9 cellular contexts compared by ENCODE assay signal in the genomic region with DNA sequence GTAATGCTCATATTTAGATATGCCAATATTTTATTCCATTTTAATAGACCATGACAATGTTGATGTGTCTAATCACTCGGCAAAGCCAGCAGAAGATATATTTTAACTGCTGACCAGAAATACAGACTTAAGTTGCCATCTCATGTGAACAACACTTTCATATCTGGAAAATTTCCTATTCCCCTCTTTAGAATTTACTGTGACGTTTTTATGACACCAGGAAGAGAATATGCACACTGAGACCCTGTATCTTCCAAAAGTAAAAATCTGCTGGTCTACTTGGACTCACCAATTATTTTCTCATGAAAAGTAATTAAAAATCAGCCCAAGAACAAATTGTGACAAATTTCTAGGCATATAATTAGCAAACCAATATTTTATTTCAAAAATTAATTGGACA. TPM values are rescaled to one million over a fixed set of nuclear protein-coding genes. Genes with fewer than 3 reads are reported as not detected.
DNase-seq lines count a peak whose midpoint lies in the region; ATAC-seq and TF ChIP-seq lines count a peak whose summit lies in the region.
"Had no signal": no experiment of that assay in that cellular context is flagged by ENCODE, and none has a peak within 500 bp of the region (broad histone marks: within the 10 kb centered on the region; RNA-seq: fewer than 3 reads in every experiment).

No MANE protein-coding gene starts in this region.

- H3K27ac ChIP-seq in GM23338 (ENCODE audit: low read depth) (no peak overlapping the region), SJCRH30 (no peak overlapping the region), fibroblast of lung (ENCODE audit: insufficient read depth, low read length) (no peak overlapping the region), sigmoid colon (no peak overlapping the region), Peyer's patch (no peak overlapping the region)

- DNase-seq in GM23338 (ENCODE audit: low spot score) (no peak), SJCRH30 (no peak), fibroblast of lung (ENCODE audit: low read depth in 2 of 2) (no peak), sigmoid colon (no peak), Peyer's patch (no peak), HuH-7.5 (ENCODE audit: low spot score) (no peak), NCI-H146 (lab: John Stamatoyannopoulos, UW) (no peak)
- no peak for DNase-seq in stimulated activated CD4-positive, alpha-beta T cell treated with anti-CD3 and anti-CD28 coated beads, Interleukin-15, amount 100 ng/mL, for 24 hours

- no peaks in the 10 kb centered on the region for H3K36me3 ChIP-seq in GM23338 (ENCODE audit: insufficient read depth)
- peaks cover 4% of the 10 kb centered on the region; the same call in 1 of the 2 replicates for H3K36me3 ChIP-seq in SJCRH30
- H3K36me3 ChIP-seq in fibroblast of lung (ENCODE audit: control insufficient read depth, insufficient read depth, low read length), result no peaks in the 10 kb centered on the region
- peaks cover 0 to 2% (median 0%) of the 10 kb centered on the region in 4 donors for H3K36me3 ChIP-seq in sigmoid colon
- H3K36me3 ChIP-seq in Peyer's patch, result no peaks in the 10 kb centered on the region

- peak overlapping the region; percentile 20; the same call in 1 of the 2 replicates for H3K27ac Mint-ChIP-seq in GM23338

- H3K4me3 Mint-ChIP-seq in GM23338, result peak overlapping the region; percentile 93

- TF ChIP-seq POLR2A in sigmoid colon (IDR thresholded peaks at IDR 0.05) (no peak), Peyer's patch (IDR thresholded peaks at IDR 0.05) (no peak)

- no peak for ATAC-seq in GM23338

- H3K4me2 ChIP-seq in GM23338 (peak overlapping the region; percentile 76), fibroblast of lung (ENCODE audit: extremely low read depth, insufficient read depth, low read length) (peak overlapping the region; percentile 92)

- no peak overlapping the region for H3K9ac ChIP-seq in fibroblast of lung (ENCODE audit: insufficient read depth, low read length)

- H3K4me1 ChIP-seq in GM23338 (ENCODE audit: insufficient read depth), result peaks cover 19% of the 10 kb centered on the region
- H3K4me1 ChIP-seq in SJCRH30, result no peaks in the 10 kb centered on the region; the same call in none of the 2 replicates
- no peaks in the 10 kb centered on the region for H3K4me1 ChIP-seq in fibroblast of lung (ENCODE audit: control insufficient read depth, extremely low read depth, insufficient read depth, low read length)
- peaks cover 0 to 57% (median 48%) of the 10 kb centered on the region in 4 donors for H3K4me1 ChIP-seq in sigmoid colon
- H3K4me1 ChIP-seq in Peyer's patch, result peaks cover 0 to 29% (median 4%) of the 10 kb centered on the region in 4 donors

- H3K27me3 ChIP-seq in GM23338 (ENCODE audit: insufficient read depth), result no peaks in the 10 kb centered on the region
- no peaks in the 10 kb centered on the region for H3K27me3 ChIP-seq in SJCRH30
- no peaks in the 10 kb centered on the region for H3K27me3 ChIP-seq in fibroblast of lung (ENCODE audit: control insufficient read depth, insufficient read depth, low read length)
- no peaks in the 10 kb centered on the region for H3K27me3 ChIP-seq in sigmoid colon
- H3K27me3 ChIP-seq in Peyer's patch, result no peaks in the 10 kb centered on the region

- peaks cover 76% of the 10 kb centered on the region for H3K79me2 ChIP-seq in GM23338 (replicated peaks; ENCODE audit: insufficient read depth)
- H3K79me2 ChIP-seq in fibroblast of lung (ENCODE audit: control insufficient read depth, insufficient read depth, low read length), result peaks cover 52% of the 10 kb centered on the region

- intact Hi-C loops in sigmoid colon (cut with DNase I), result loop anchor here (5.0 kb wide), 1 partner anchor 582 kb away; no protein-coding TSS in a partner anchor

- H3K9me2 ChIP-seq in GM23338 (ENCODE audit: insufficient read depth), result no peaks in the 10 kb centered on the region

- peaks cover 32% of the 10 kb centered on the region for H3K4me1 Mint-ChIP-seq in GM23338

- no peaks in the 10 kb centered on the region for H3K9me3 Mint-ChIP-seq in GM23338

- H3K36me3 Mint-ChIP-seq in GM23338 (ENCODE audit: low read depth), result peaks cover 20% of the 10 kb centered on the region

- H3K9me3 ChIP-seq in SJCRH30 (replicated peaks) (no peaks in the 10 kb centered on the region), fibroblast of lung (ENCODE audit: control insufficient read depth, insufficient read depth, low read depth, low read length) (no peaks in the 10 kb centered on the region), sigmoid colon (no peaks in the 10 kb centered on the region), Peyer's patch (no peaks in the 10 kb centered on the region)

- H3K27me3 Mint-ChIP-seq in GM23338 (ENCODE audit: insufficient read depth, low read depth, poor library complexity), result peaks cover 2% of the 10 kb centered on the region

- TF ChIP-seq CTCF in GM23338 (conservative IDR thresholded peaks at IDR 0.05; ENCODE audit: low read depth in 2 of 2) (no peak), fibroblast of lung (conservative IDR thresholded peaks at IDR 0.05 in 1 of 2, IDR thresholded peaks at IDR 0.05 in 1 of 2; ENCODE audit: low read depth in 1 of 2, low read length in 2 of 2) (no peak), sigmoid colon (IDR thresholded peaks at IDR 0.05) (no peak), Peyer's patch (IDR thresholded peaks at IDR 0.05) (no peak)

- H4K20me1 ChIP-seq in GM23338 (replicated peaks; ENCODE audit: insufficient read depth) (peaks cover 29% of the 10 kb centered on the region; the same call in 1 of the 2 replicates), fibroblast of lung (ENCODE audit: control insufficient read depth, extremely low read depth, insufficient read depth, low read length) (no peaks in the 10 kb centered on the region)

- no peak for TF ChIP-seq EP300 in sigmoid colon (IDR thresholded peaks at IDR 0.05)

- WGBS in sigmoid colon, 2 donors, result 5 to 25% methylated on average over 2 of the region's 2 CpGs

- peak overlapping the region; percentile 86 for H3K4me3 ChIP-seq in GM23338
- peak overlapping the region; percentile 83 for H3K4me3 ChIP-seq in SJCRH30
- peak overlapping the region; percentile 89 to 99 (median 96) for H3K4me3 ChIP-seq in fibroblast of lung (replicated peaks in 1 of 4; ENCODE audit: control extremely low read depth in 1 of 4, insufficient read depth in 1 of 4, low read depth in 3 of 4, low read length in 4 of 4)
- H3K4me3 ChIP-seq in sigmoid colon, result peak overlapping the region in 3 of 4 donors; percentile 87 to 99 (median 96)
- peak overlapping the region in 2 of 4 donors; percentile 88 to 92 for H3K4me3 ChIP-seq in Peyer's patch

- H2AFZ ChIP-seq in GM23338 (no peak overlapping the region), fibroblast of lung (ENCODE audit: low read length) (no peak overlapping the region)

- H3F3A ChIP-seq in GM23338 (replicated peaks; ENCODE audit: low read depth), result no peaks in the 10 kb centered on the region

TF ChIP-seq in GM23338, 12 proteins besides CTCF, POLR2A, EP300 and RAD21 (continues in another document):
- TF ChIP-seq CREB1 (CRISPR knock-in tag; IDR thresholded peaks at IDR 0.05; ENCODE audit: low read depth), result no peak

RNA-seq across cellular contexts. Expression of gene PROSER1, which starts 2.1 kb away (rescaled TPM):
- 116 and 141 TPM in 2 replicates for total RNA-seq in GM23338 (2014; rRNA removed; shearing (Covaris generic))
- polyA plus RNA-seq in GM23338 (2016; fragmentation: Nextera tagmentation; extraction: Ambion mirVana) (58.8 and 64.9 TPM in 2 replicates), fibroblast of lung (9.5 and 13.7 TPM in 2 replicates), sigmoid colon (10 to 100 TPM in 2 of 3 donors, 1 to 10 TPM in 1; 9.2 to 20.3 (median 17.4) TPM)
- 33.7 and 39.0 TPM in 2 replicates for total RNA-seq in SJCRH30 (2014; rRNA removed; shearing (Covaris generic))
- total RNA-seq in fibroblast of lung (7.4 and 13.9 TPM in 2 replicates), sigmoid colon (10 to 100 TPM; 12.2 to 13.7 (median 13.1) TPM), Peyer's patch (10 to 100 TPM; 36.5 to 84.2 (median 43.0) TPM)
- 8.3 and 11.2 TPM in 2 replicates for polyA plus RNA-seq in fibroblast of lung (2012)
- 11.2 and 11.8 TPM in 2 replicates for polyA minus RNA-seq in fibroblast of lung (ENCODE audit: low replicate concordance)

RNA-seq across cellular contexts. Expression of gene NHLRC3, which starts 2.5 kb away (rescaled TPM):
- total RNA-seq in GM23338 (2014; rRNA removed; shearing (Covaris generic)), result 14.6 and 15.6 TPM in 2 replicates
- 11.0 and 11.8 TPM in 2 replicates for polyA plus RNA-seq in GM23338 (2016; fragmentation: Nextera tagmentation; extraction: Ambion mirVana)
- total RNA-seq in SJCRH30 (2014; rRNA removed; shearing (Covaris generic)), result 29.9 and 35.5 TPM in 2 replicates
- total RNA-seq in fibroblast of lung, result 21.6 and 24.3 TPM in 2 replicates
- 7.5 and 9.8 TPM in 2 replicates for polyA plus RNA-seq in fibroblast of lung
- 7.2 TPM in 2 replicates for polyA plus RNA-seq in fibroblast of lung (2012)
- polyA minus RNA-seq in fibroblast of lung (ENCODE audit: low replicate concordance), result 0.51 and 3.0 TPM in 2 replicates
- total RNA-seq in sigmoid colon, result 10 to 100 TPM; 14.5 to 16.9 (median 15.7) TPM
- 10 to 100 TPM in 1 of 3 donors, 1 to 10 TPM in 2; 2.4 to 12.0 (median 6.2) TPM for polyA plus RNA-seq in sigmoid colon
- 10 to 100 TPM; 11.6 to 25.5 (median 20.9) TPM for total RNA-seq in Peyer's patch

RNA-seq across cellular contexts. Expression of gene STOML3, which starts 45.2 kb away (rescaled TPM):
- 0.16 TPM in 1 of 2 replicates, not detected in the other for total RNA-seq in GM23338 (2014; rRNA removed; shearing (Covaris generic))
- polyA plus RNA-seq in GM23338 (2016; fragmentation: Nextera tagmentation; extraction: Ambion mirVana) (not detected in 2 replicates), fibroblast of lung (not detected in 2 replicates), sigmoid colon (under 1 TPM; 0.03 to 0.60 (median 0.23) TPM)
- not detected in 2 replicates for total RNA-seq in SJCRH30 (2014; rRNA removed; shearing (Covaris generic))
- total RNA-seq in fibroblast of lung (not detected in 2 replicates), sigmoid colon (not detected), Peyer's patch (not detected)
- polyA plus RNA-seq in fibroblast of lung (2012), result not detected in 2 replicates
- polyA minus RNA-seq in fibroblast of lung (ENCODE audit: low replicate concordance), result not detected in 2 replicates
- total RNA-seq: T-helper 1 cell treated with Interleukin-12 subunit alpha and Interleukin-12 subunit beta and Interleukin-4 antibody, amounts not matched to agents 30 ng/mL and 1 ng/mL, for 36 hours had no signal
